In genomic region chr20:61746147-61746646, GRCh38 we compare ENCODE assay signal across 26 cellular contexts.
"Had no signal": no experiment of that assay in that cellular context is flagged by ENCODE, and none has a peak within 500 bp of the region (broad histone marks: within the 10 kb centered on the region; RNA-seq: fewer than 3 reads in every experiment).

No MANE protein-coding gene starts in this region.

- H3K9ac ChIP-seq: parathyroid adenoma had no signal

- H3K4me1 Mint-ChIP-seq: endodermal cell; stimulated activated naive CD8-positive, alpha-beta T cell treated with anti-CD3 and anti-CD28 coated beads, Interleukin-15, amount 100 ng/mL, for 72 hours had no signal

- H3K27ac ChIP-seq: epithelial cell of prostate, gastrocnemius medialis, left lung, neutrophil, parathyroid adenoma, right lobe of liver, suprapubic skin, transverse colon, vagina had no signal

- H3K36me3 Mint-ChIP-seq: natural killer cell had no signal

- H3K27me3 Mint-ChIP-seq: dendritic cell treated with granulocyte-macrophage colony-stimulating factor and Interleukin-4, amounts not matched to agents 40 ng/mL and 50 ng/mL, for 4 days; stimulated activated naive CD8-positive, alpha-beta T cell treated with anti-CD3 and anti-CD28 coated beads, Interleukin-15, amount 100 ng/mL, for 72 hours had no signal

- FAIRE-seq: colon, keratinocyte, small intestine had no signal

- H3K27me3 ChIP-seq: gastrocnemius medialis, neutrophil, right lobe of liver, transverse colon, vagina had no signal

- H3K27ac Mint-ChIP-seq: dendritic cell treated with granulocyte-macrophage colony-stimulating factor and Interleukin-4, amounts not matched to agents 40 ng/mL and 50 ng/mL, for 4 days; endodermal cell; natural killer cell; progenitor cell of endocrine pancreas had no signal

- ATAC-seq: esophagus mucosa; gastrocnemius medialis; left lung; natural killer cell; right lobe of liver; stimulated activated naive CD8-positive, alpha-beta T cell treated with anti-CD3 and anti-CD28 coated beads, Interleukin-15, amount 100 ng/mL, for 72 hours had no signal

- H3K4me3 Mint-ChIP-seq: dendritic cell treated with granulocyte-macrophage colony-stimulating factor and Interleukin-4, amounts not matched to agents 40 ng/mL and 50 ng/mL, for 4 days; endodermal cell; natural killer cell; stimulated activated naive CD8-positive, alpha-beta T cell treated with anti-CD3 and anti-CD28 coated beads, Interleukin-15, amount 100 ng/mL, for 72 hours had no signal

- H3K9me3 ChIP-seq: neutrophil, right lobe of liver, suprapubic skin had no signal

- H3K36me3 ChIP-seq: gastrocnemius medialis, left lung, neutrophil, right lobe of liver, suprapubic skin, transverse colon, vagina had no signal

- H2AFZ ChIP-seq: parathyroid adenoma had no signal

- H3K4me3 ChIP-seq: gastrocnemius medialis, left lung, right lobe of liver, suprapubic skin, transverse colon, vagina had no signal

- H3K4me1 ChIP-seq: gastrocnemius medialis, left lung, parathyroid adenoma, right lobe of liver, suprapubic skin, transverse colon, vagina had no signal

- H3K79me2 ChIP-seq: parathyroid adenoma had no signal

- DNase-seq: effector CD8-positive, alpha-beta T cell; endodermal cell; foreskin fibroblast; gastrocnemius medialis; head of caudate nucleus; natural killer cell; small intestine; stimulated activated CD4-positive, alpha-beta T cell treated with anti-CD3 and anti-CD28 coated beads, Interleukin-12 subunit alpha, Interleukin-12 subunit beta, amount 100 ng/mL, for 4 hours; stimulated activated CD4-positive, alpha-beta T cell treated with anti-CD3 and anti-CD28 coated beads, Interleukin-1b, Interleukin-23, amount 100 ng/mL, for 48 hours; stimulated activated CD4-positive, alpha-beta T cell treated with anti-CD3 and anti-CD28 coated beads, Interleukin-4, amount 100 ng/mL, for 1 hour; stimulated activated CD8-positive, alpha-beta memory T cell treated with anti-CD3 and anti-CD28 coated beads, Interleukin-4, amount 100 ng/mL, for 48 hours; stimulated activated naive CD4-positive, alpha-beta T cell; stimulated activated naive CD8-positive, alpha-beta T cell treated with anti-CD3 and anti-CD28 coated beads, Interleukin-15, amount 100 ng/mL, for 72 hours; transverse colon had no signal
